ENCODE assay signal across 10 cellular contexts in genomic region chr19:741506-742131, GRCh38. TPM values are rescaled to one million over a fixed set of nuclear protein-coding genes. Genes with fewer than 3 reads are reported as not detected.
DNase-seq lines count a peak whose midpoint lies in the region; ATAC-seq and TF ChIP-seq lines count a peak whose summit lies in the region.
"Had no signal": no experiment of that assay in that cellular context is flagged by ENCODE, and none has a peak within 500 bp of the region (broad histone marks: within the 10 kb centered on the region; RNA-seq: fewer than 3 reads in every experiment).

No MANE protein-coding gene starts in this region.

- peaks cover 10% of the 10 kb centered on the region; the same call in 1 of the 2 replicates for H3F3A ChIP-seq in PC-9 (ENCODE audit: insufficient read depth, low read depth)

- TF ChIP-seq CTCF in GM10266 (IDR thresholded peaks at IDR 0.05; ENCODE audit: control insufficient read depth, insufficient read depth, low read depth, missing control alignments), result peak; percentile 11
- TF ChIP-seq CTCF in PC-9 (conservative IDR thresholded peaks at IDR 0.05), result peak; percentile 50; the same call in 1 of the 2 replicates
- no peak for TF ChIP-seq CTCF in glutamatergic neuron (IDR thresholded peaks at IDR 0.05; ENCODE audit: partially characterized antibody, unreplicated experiment)

- H3K79me2 ChIP-seq in PC-9 (ENCODE audit: low read depth), result no peaks in the 10 kb centered on the region

- H3K9me3 ChIP-seq in PC-9 (ENCODE audit: insufficient read depth, low read depth), result no peaks in the 10 kb centered on the region

- no peaks in the 10 kb centered on the region for H3K4me1 ChIP-seq in PC-9 (replicated peaks; ENCODE audit: insufficient read depth)

- POLR2A ChIA-PET in PC-9 (lab: Charles Lee; ENCODE audit: unreplicated experiment), result no interaction called here

- peaks cover 44% of the 10 kb centered on the region for H3K9me3 Mint-ChIP-seq in glutamatergic neuron (ENCODE audit: unreplicated experiment)

- DNase-seq in D341Med (ENCODE audit: low spot score), result peak; percentile 69
- DNase-seq in GM10266 (ENCODE audit: extremely low spot score), result no peak
- no peak for DNase-seq in PC-9
- no peak for DNase-seq in glutamatergic neuron
- no peak for DNase-seq in stimulated activated CD4-positive, alpha-beta T cell treated with anti-CD3 and anti-CD28 coated beads, Interleukin-4, amount 100 ng/mL, for 4 hours
- DNase-seq: activated CD4-positive, alpha-beta T cell treated with anti-CD3 and anti-CD28 coated beads for 1 hour; caudate nucleus; NCI-H2081 had no signal

- no peaks in the 10 kb centered on the region for H3K36me3 Mint-ChIP-seq in glutamatergic neuron (ENCODE audit: unreplicated experiment)

- H3K27me3 ChIP-seq in PC-9 (ENCODE audit: insufficient read depth, low read depth), result no peaks in the 10 kb centered on the region

- no peak overlapping the region for H3K4me2 ChIP-seq in PC-9

- no peaks in the 10 kb centered on the region for H3K9me2 ChIP-seq in PC-9 (ENCODE audit: insufficient read depth)

- H3K27ac ChIP-seq in PC-9, result no peak overlapping the region

- H3K4me1 Mint-ChIP-seq in glutamatergic neuron (ENCODE audit: low read depth, unreplicated experiment), result no peaks in the 10 kb centered on the region

- BruUV-seq in PC-9 (replicated peaks; lab: Mats Ljungman, UMichigan), result no TSS peak

- no peaks in the 10 kb centered on the region for H4K20me1 ChIP-seq in PC-9 (ENCODE audit: insufficient read depth)

- ATAC-seq in GM19035 (IDR thresholded peaks at IDR 0.05; ENCODE audit: unreplicated experiment) (no peak), GM21723 (IDR thresholded peaks at IDR 0.05; ENCODE audit: unreplicated experiment) (no peak)

- H3K36me3 ChIP-seq in PC-9 (ENCODE audit: low read depth), result no peaks in the 10 kb centered on the region

- no peak overlapping the region for H2AFZ ChIP-seq in PC-9

- peak overlapping the region; percentile 55 for H3K27ac Mint-ChIP-seq in glutamatergic neuron (ENCODE audit: unreplicated experiment)

- intact Hi-C loops in PC-9 (cut with micrococcal nuclease; ENCODE audit: unreplicated experiment), result no loop called here

- no peak overlapping the region for H3K4me3 Mint-ChIP-seq in glutamatergic neuron (ENCODE audit: unreplicated experiment)

- H3K4me3 ChIP-seq in PC-9, result no peak overlapping the region

- CTCF ChIA-PET in PC-9 (lab: Charles Lee), result interaction anchor here (0.6 kb wide), 1 partner anchor 71 kb away, joined by 3 read pairs; no protein-coding TSS in a partner anchor

- H3K27me3 Mint-ChIP-seq in glutamatergic neuron (ENCODE audit: unreplicated experiment), result peaks cover 30% of the 10 kb centered on the region

RNA-seq across cellular contexts. Expression of gene MISP, which starts 9.3 kb away (rescaled TPM):
- total RNA-seq in PC-9 (2021) (91.6 and 101 TPM in 2 replicates), glutamatergic neuron (ENCODE audit: unreplicated experiment) (1.1 TPM)

RNA-seq across cellular contexts. Expression of gene PALM, which starts 32.9 kb away (rescaled TPM):
- total RNA-seq in PC-9 (2021), result 1.8 and 6.1 TPM in 2 replicates
- 349 TPM for total RNA-seq in glutamatergic neuron (ENCODE audit: unreplicated experiment)

RNA-seq across cellular contexts. Expression of gene PRSS57, which starts 46.4 kb away (rescaled TPM):
- total RNA-seq in PC-9 (2021) (not detected in 2 replicates), glutamatergic neuron (ENCODE audit: unreplicated experiment) (0.78 TPM)

RNA-seq across cellular contexts. Expression of gene PTBP1, which starts 55.6 kb away (rescaled TPM):
- total RNA-seq in PC-9 (2021), result 461 and 542 TPM in 2 replicates
- total RNA-seq in glutamatergic neuron (ENCODE audit: unreplicated experiment), result 244 TPM

Comparison
In these comparisons a context has a peak if more than half of its experiments do, and no peak if none do; other contexts are left out.
1. RNA of gene MISP, which starts 9.3 kb away (total RNA-seq): 91.6 to 101 TPM in PC-9; 1.1 TPM in glutamatergic neuron (single experiment); every median in the first group is over 10 times any median in the second.
2. RNA of gene PALM, which starts 32.9 kb away (total RNA-seq): 349 TPM in glutamatergic neuron (single experiment); 1.8 to 6.1 TPM in PC-9; every median in the first group is over 10 times any median in the second.